ENCODE assay signal across 17 cellular contexts in genomic region chr1:117826119-117826518, GRCh38.
DNase-seq lines count a peak whose midpoint lies in the region; ATAC-seq and TF ChIP-seq lines count a peak whose summit lies in the region.
"Had no signal": no experiment of that assay in that cellular context is flagged by ENCODE, and none has a peak within 500 bp of the region (broad histone marks: within the 10 kb centered on the region; RNA-seq: fewer than 3 reads in every experiment).

No MANE protein-coding gene starts in this region.

- no peak for TF ChIP-seq POLR2A in sigmoid colon (IDR thresholded peaks at IDR 0.05)

- H3K36me3 ChIP-seq in right atrium auricular region (no peaks in the 10 kb centered on the region), sigmoid colon (no peaks in the 10 kb centered on the region)
- H3K36me3 ChIP-seq: BLaER1 treated with 17β-estradiol and CSF1 and Interleukin-3, amounts not matched to agents 10 nM and 100 nM; right lobe of liver had no signal

- TF ChIP-seq EP300 in sigmoid colon (IDR thresholded peaks at IDR 0.05), result no peak

- TF ChIP-seq CTCF in right atrium auricular region (IDR thresholded peaks at IDR 0.05) (no peak), sigmoid colon (IDR thresholded peaks at IDR 0.05) (no peak)

- ATAC-seq in left ventricle myocardium superior, result no peak
- ATAC-seq in HG03432 (IDR thresholded peaks at IDR 0.05; ENCODE audit: unreplicated experiment), result no peak
- no peak for ATAC-seq in GM21529 (IDR thresholded peaks at IDR 0.05; ENCODE audit: unreplicated experiment)
- ATAC-seq in GM19023 (IDR thresholded peaks at IDR 0.05; ENCODE audit: unreplicated experiment), result no peak
- ATAC-seq: GM12878 had no signal

- H3K4me3 ChIP-seq in right atrium auricular region (no peak overlapping the region), sigmoid colon (no peak overlapping the region)
- H3K4me3 ChIP-seq: BLaER1 treated with 17β-estradiol and CSF1 and Interleukin-3, amounts not matched to agents 10 nM and 100 nM; GM12878; right lobe of liver had no signal

- H3K4me1 ChIP-seq in right atrium auricular region (peaks cover 0 to 53% of the 10 kb centered on the region in 2 donors), sigmoid colon (peaks cover 0 to 69% (median 51%) of the 10 kb centered on the region in 4 donors)

- no peak for DNase-seq in right atrium auricular region (ENCODE audit: low spot score)
- DNase-seq in left ventricle myocardium superior, result no peak
- DNase-seq in fibroblast of peridontal ligament (ENCODE audit: extremely low read depth), result peak; percentile 49
- no peak for DNase-seq in sigmoid colon
- DNase-seq in NOMO-1 treated with dmso at 0.1 percent for 144 hours (lab: John Stamatoyannopoulos, UW; ENCODE audit: unreplicated experiment), result no peak
- DNase-seq: activated CD4-positive, alpha-beta T cell treated with anti-CD3 and anti-CD28 coated beads for 48 hours; activated CD8-positive, alpha-beta memory T cell treated with anti-CD3 and anti-CD28 coated beads, Interleukin-2, amount 50 U/mL, for 4 hours; activated effector memory CD4-positive, alpha-beta T cell treated with anti-CD3 and anti-CD28 coated beads, Interleukin-2, amount 50 U/mL, for 16 hours; GF-D8; NCI-H1436 treated with DMSO at 0.1 percent for 48 hours; NCI-H774; right lobe of liver had no signal

- intact Hi-C loops in left ventricle myocardium superior (cut with micrococcal nuclease), result no loop called here
- intact Hi-C loops in sigmoid colon (cut with DNase I), result loop anchor here (10.0 kb wide), 3 partner anchors 141 to 911 kb away; partner anchors contain the start of gene TENT5C

- peak overlapping the region; percentile 45 to 74 for H3K27ac ChIP-seq in right atrium auricular region
- H3K27ac ChIP-seq in sigmoid colon, result peak overlapping the region in 3 of 4 donors; percentile 39 to 68 (median 57)
- H3K27ac ChIP-seq: BLaER1 treated with 17β-estradiol and CSF1 and Interleukin-3, amounts not matched to agents 10 nM and 100 nM; right lobe of liver had no signal

- peaks cover 0 to 6% of the 10 kb centered on the region in 2 donors for H3K9me3 ChIP-seq in right atrium auricular region
- H3K9me3 ChIP-seq in sigmoid colon, result peaks cover 0 to 2% (median 0%) of the 10 kb centered on the region in 4 donors
- H3K9me3 ChIP-seq: right lobe of liver had no signal

- H3K27me3 ChIP-seq in right atrium auricular region, result no peaks in the 10 kb centered on the region
- H3K27me3 ChIP-seq in sigmoid colon, result no peaks in the 10 kb centered on the region
- H3K27me3 ChIP-seq: BLaER1 treated with 17β-estradiol and CSF1 and Interleukin-3, amounts not matched to agents 10 nM and 100 nM; right lobe of liver had no signal

- WGBS in sigmoid colon, 2 donors, result 20 to 49% methylated on average over 2 of the region's 2 CpGs
